8 cellular contexts compared by ENCODE assay signal in the genomic region with DNA sequence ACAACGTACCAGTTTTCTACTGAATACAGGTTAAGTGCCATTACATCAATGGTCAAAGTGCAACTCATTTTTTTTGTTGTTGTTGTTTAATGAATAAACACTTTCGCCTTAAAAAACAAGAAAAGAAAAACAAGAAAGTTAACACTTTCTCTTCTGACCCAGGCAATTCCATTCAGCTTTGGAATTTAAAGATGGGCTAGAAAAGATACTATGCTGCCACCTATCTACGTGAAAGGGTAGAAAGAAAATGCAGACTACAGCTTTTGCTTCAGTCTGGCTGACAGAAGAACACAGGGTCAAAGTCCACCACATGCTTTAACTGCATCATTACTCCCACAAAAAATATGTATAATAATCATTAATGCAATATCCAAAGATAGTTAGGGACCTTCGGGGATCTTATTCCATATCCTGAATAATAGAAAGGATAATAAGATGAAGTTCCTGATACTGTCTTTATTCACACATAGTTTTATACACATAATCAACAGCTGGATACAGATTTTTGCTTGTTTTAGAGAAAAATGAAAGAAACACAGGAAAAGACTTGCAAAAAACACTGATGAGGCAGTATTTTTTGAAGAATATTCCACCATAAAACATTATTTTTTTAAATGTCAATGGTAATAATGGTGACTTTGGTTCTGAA. TPM values are rescaled to one million over a fixed set of nuclear protein-coding genes. Genes with fewer than 3 reads are reported as not detected.
DNase-seq lines count a peak whose midpoint lies in the region; ATAC-seq, FAIRE-seq and TF ChIP-seq lines count a peak whose summit lies in the region.

No MANE protein-coding gene starts in this region.

- no peak overlapping the region for H2AFZ ChIP-seq in hepatocyte

- 48% methylated on average over 4 of the region's 4 CpGs for WGBS in hepatocyte (ENCODE audit: low lambda C conversion rate, missing lambda C conversion rate)

- H3K4me1 ChIP-seq in hepatocyte (ENCODE audit: insufficient read depth): no peaks in the 10 kb centered on the region

- DNase-seq in AG20443 (ENCODE audit: low spot score) (peak; percentile 14), RPMI8226 (peak; percentile 19), hepatocyte (ENCODE audit: low spot score) (peak; percentile 66), HTR-8/SVneo (ENCODE audit: insufficient read length, low spot score) (no peak)
- DNase-seq in activated effector memory CD4-positive, alpha-beta T cell treated with Interleukin-2 at 50 U/mL for 16 hours: no peak
- no peak for DNase-seq in central memory CD4-positive, alpha-beta T cell

- H3K27me3 ChIP-seq in hepatocyte: no peaks in the 10 kb centered on the region

- H3K9me3 ChIP-seq in hepatocyte (ENCODE audit: low read depth): peaks cover 14% of the 10 kb centered on the region

- no peak overlapping the region for H3K4me2 ChIP-seq in hepatocyte

- FAIRE-seq in HTR-8/SVneo (lab: Jason Lieb, UNC): no peak

- ATAC-seq in HG03097 (IDR thresholded peaks at IDR 0.05; ENCODE audit: low FRiP score, unreplicated experiment) (peak; percentile 61), GM21737 (IDR thresholded peaks at IDR 0.05; ENCODE audit: unreplicated experiment) (no peak)

- H4K20me1 ChIP-seq in hepatocyte (ENCODE audit: insufficient read depth, poor library complexity, severe bottlenecking): no peaks in the 10 kb centered on the region

- no peaks in the 10 kb centered on the region for H3K79me2 ChIP-seq in hepatocyte

- H3K9me2 ChIP-seq in hepatocyte (replicated peaks; ENCODE audit: insufficient read depth): no peaks in the 10 kb centered on the region

- no peaks in the 10 kb centered on the region for H3K36me3 ChIP-seq in hepatocyte (replicated peaks; ENCODE audit: insufficient read depth, low read depth)

- peak; percentile 63 for TF ChIP-seq CTCF in hepatocyte (IDR thresholded peaks at IDR 0.05; ENCODE audit: poor library complexity)

- no peak overlapping the region for H3K4me3 ChIP-seq in hepatocyte

- H3K27ac ChIP-seq in hepatocyte: no peak overlapping the region

RNA-seq across cellular contexts. Expression of a gene that starts 40.4 kb away (rescaled TPM):
- 13.9 and 17.7 TPM in 2 replicates for total RNA-seq in hepatocyte
- 3.7 and 4.7 TPM in 2 replicates for polyA plus RNA-seq in hepatocyte

Comparison
In these comparisons a context has a peak if more than half of its experiments do, and no peak if none do; other contexts are left out.
1. DNase-seq: peak in AG20443 (single experiment), RPMI8226 (single experiment) and hepatocyte (single experiment); none in activated effector memory CD4-positive, alpha-beta T cell treated with Interleukin-2 at 50 U/mL for 16 hours (single experiment), HTR-8/SVneo (single experiment) and central memory CD4-positive, alpha-beta T cell (single experiment).